In the genomic region with DNA sequence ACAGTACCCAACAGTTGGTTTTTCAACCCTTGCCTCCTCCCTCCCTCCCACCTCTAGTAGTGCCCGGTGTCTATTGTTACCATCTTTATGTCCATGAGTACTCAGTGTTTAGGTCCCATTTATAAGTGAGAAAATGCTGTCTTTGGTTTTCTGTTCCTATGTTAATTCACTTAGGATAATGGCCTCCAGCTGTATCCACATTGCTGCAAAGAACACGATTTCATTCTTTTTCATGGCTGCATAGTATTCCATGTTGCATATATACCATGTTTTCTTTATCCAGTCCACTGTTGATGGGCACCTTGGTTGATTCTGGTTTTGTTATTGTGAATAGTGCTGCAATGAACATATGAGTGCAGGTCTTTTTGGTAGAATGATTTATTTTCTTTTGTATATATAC, we compare ENCODE assay signal across 4 cellular contexts.
TF ChIP-seq lines count a peak whose summit lies in the region.

No MANE protein-coding gene starts in this region.

TF ChIP-seq in HEK293, 187 proteins besides CTCF, POLR2A, EP300 and RAD21:
- TF ChIP-seq ZNF341 (tag by site-specific recombination; IDR thresholded peaks at IDR 0.05; ENCODE audit: low read depth) (no peak), ZNF292 (tag by site-specific recombination; IDR thresholded peaks at IDR 0.05; ENCODE audit: borderline replicate concordance, low read depth) (no peak), ZNF146 (tag by site-specific recombination; IDR thresholded peaks at IDR 0.05) (peak; percentile 91), ZFHX2 (tag by site-specific recombination; conservative IDR thresholded peaks at IDR 0.05) (no peak), ZNF426 (tag by site-specific recombination; IDR thresholded peaks at IDR 0.05) (no peak), ZNF24 (tag by site-specific recombination; IDR thresholded peaks at IDR 0.05) (no peak), ZNF544 (tag by site-specific recombination; IDR thresholded peaks at IDR 0.05) (no peak), SP2 (tag by site-specific recombination; IDR thresholded peaks at IDR 0.05) (no peak), YY1 (tag by site-specific recombination; IDR thresholded peaks at IDR 0.05) (no peak)
- TF ChIP-seq, protein P1, sequence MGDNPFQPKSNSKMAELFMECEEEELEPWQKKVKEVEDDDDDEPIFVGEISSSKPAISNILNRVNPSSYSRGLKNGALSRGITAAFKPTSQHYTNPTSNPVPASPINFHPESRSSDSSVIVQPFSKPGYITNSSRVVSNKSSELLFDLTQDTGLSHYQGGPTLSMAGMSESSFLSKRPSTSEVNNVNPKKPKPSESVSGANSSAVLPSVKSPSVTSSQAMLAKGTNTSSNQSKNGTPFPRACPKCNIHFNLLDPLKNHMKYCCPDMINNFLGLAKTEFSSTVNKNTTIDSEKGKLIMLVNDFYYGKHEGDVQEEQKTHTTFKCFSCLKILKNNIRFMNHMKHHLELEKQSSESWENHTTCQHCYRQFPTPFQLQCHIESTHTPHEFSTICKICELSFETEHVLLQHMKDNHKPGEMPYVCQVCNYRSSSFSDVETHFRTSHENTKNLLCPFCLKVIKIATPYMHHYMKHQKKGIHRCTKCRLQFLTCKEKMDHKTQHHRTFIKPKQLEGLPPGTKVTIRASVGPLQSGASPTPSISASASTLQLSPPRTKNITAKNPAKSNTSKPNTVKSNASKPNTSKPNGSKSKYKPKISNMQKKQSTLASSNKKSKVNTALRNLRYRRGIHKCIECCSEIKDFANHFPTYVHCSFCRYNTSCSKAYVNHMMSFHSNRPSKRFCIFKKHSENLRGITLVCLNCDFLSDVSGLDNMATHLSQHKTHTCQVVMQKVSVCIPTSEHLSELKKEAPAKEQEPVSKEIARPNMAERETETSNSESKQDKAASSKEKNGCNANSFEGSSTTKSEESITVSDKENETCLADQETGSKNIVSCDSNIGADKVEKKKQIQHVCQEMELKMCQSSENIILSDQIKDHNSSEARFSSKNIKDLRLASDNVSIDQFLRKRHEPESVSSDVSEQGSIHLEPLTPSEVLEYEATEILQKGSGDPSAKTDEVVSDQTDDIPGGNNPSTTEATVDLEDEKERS (tag by site-specific recombination; IDR thresholded peaks at IDR 0.05): peak; percentile 70; the same call in 1 of the 2 replicates
TF ChIP-seq in HEK293: peak in this region for 2.

TF ChIP-seq in WTC11, 78 proteins besides CTCF, POLR2A, EP300 and RAD21:
- TF ChIP-seq NFATC4 (CRISPR knock-in tag; IDR thresholded peaks at IDR 0.05): no peak
- TF ChIP-seq, protein P2, sequence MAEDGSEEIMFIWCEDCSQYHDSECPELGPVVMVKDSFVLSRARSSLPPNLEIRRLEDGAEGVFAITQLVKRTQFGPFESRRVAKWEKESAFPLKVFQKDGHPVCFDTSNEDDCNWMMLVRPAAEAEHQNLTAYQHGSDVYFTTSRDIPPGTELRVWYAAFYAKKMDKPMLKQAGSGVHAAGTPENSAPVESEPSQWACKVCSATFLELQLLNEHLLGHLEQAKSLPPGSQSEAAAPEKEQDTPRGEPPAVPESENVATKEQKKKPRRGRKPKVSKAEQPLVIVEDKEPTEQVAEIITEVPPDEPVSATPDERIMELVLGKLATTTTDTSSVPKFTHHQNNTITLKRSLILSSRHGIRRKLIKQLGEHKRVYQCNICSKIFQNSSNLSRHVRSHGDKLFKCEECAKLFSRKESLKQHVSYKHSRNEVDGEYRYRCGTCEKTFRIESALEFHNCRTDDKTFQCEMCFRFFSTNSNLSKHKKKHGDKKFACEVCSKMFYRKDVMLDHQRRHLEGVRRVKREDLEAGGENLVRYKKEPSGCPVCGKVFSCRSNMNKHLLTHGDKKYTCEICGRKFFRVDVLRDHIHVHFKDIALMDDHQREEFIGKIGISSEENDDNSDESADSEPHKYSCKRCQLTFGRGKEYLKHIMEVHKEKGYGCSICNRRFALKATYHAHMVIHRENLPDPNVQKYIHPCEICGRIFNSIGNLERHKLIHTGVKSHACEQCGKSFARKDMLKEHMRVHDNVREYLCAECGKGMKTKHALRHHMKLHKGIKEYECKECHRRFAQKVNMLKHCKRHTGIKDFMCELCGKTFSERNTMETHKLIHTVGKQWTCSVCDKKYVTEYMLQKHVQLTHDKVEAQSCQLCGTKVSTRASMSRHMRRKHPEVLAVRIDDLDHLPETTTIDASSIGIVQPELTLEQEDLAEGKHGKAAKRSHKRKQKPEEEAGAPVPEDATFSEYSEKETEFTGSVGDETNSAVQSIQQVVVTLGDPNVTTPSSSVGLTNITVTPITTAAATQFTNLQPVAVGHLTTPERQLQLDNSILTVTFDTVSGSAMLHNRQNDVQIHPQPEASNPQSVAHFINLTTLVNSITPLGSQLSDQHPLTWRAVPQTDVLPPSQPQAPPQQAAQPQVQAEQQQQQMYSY (CRISPR knock-in tag; IDR thresholded peaks at IDR 0.05): no peak
- 0 out of 2 replicates have a peak, but pooled peaks have one; percentile 9 for TF ChIP-seq GTF2I (CRISPR knock-in tag; conservative IDR thresholded peaks at IDR 0.05)
- no peak for TF ChIP-seq NR1H2 (CRISPR knock-in tag; IDR thresholded peaks at IDR 0.05)
- no peak for TF ChIP-seq ZNF671 (CRISPR knock-in tag; IDR thresholded peaks at IDR 0.05)

TF ChIP-seq in K562, 482 proteins besides CTCF, POLR2A, EP300 and RAD21:
- TF ChIP-seq RBM25 (IDR thresholded peaks at IDR 0.05; ENCODE audit: low read depth, low read length, severe bottlenecking) (peak; percentile 85), TEAD1 (CRISPR knock-in tag; IDR thresholded peaks at IDR 0.05) (no peak), ZNF146 (CRISPR knock-in tag; IDR thresholded peaks at IDR 0.05; ENCODE audit: unreplicated experiment) (peak; percentile 96)

TF ChIP-seq in H1, 55 proteins besides CTCF, POLR2A, EP300 and RAD21:
- TF ChIP-seq RFX5 (IDR thresholded peaks at IDR 0.05; ENCODE audit: borderline replicate concordance, low read depth, low read length): no peak
- TF ChIP-seq ASH2L (IDR thresholded peaks at IDR 0.05; ENCODE audit: low read length): no peak
- TF ChIP-seq GTF2F1 (IDR thresholded peaks at IDR 0.05; ENCODE audit: borderline replicate concordance, low read depth, low read length): no peak
- no peak for TF ChIP-seq TAF7 (optimal IDR thresholded peaks at IDR 0.05; ENCODE audit: borderline replicate concordance, low read depth, low read length)
- peak; percentile 68 for TF ChIP-seq KDM1A (IDR thresholded peaks at IDR 0.05; ENCODE audit: borderline replicate concordance, low read length)
TF ChIP-seq in H1: peak in this region for 1.
